In the genomic region with DNA sequence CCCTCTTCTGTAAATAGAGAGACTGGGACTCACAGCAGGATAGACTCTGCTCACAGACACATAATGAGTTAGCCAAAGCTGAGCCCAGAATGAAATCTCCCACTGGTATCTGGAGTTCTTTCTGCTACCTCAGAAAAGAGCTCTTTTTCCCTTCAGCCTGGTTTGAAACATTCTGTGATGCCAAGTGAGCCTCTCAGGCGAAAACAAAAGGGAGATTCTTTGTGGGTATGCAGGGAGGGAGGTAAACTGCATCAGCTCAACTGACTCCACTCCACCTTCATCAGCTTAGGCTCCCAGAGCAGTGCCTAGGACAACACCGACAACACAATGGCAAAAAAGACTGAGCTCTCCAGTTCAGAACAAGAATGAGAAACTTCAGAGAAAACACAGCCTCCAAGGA, we compare ENCODE assay signal across 18 cellular contexts. TPM values are rescaled to one million over a fixed set of nuclear protein-coding genes. Genes with fewer than 3 reads are reported as not detected.
A peak's percentile ranks its signal among the peaks of the same experiment; 100 is the strongest.
DNase-seq lines count a peak whose midpoint lies in the region; ATAC-seq and TF ChIP-seq lines count a peak whose summit lies in the region.
"Had no signal": no experiment of that assay in that cellular context is flagged by ENCODE, and none has a peak within 500 bp of the region (broad histone marks: within the 10 kb centered on the region; RNA-seq: fewer than 3 reads in every experiment).

No MANE protein-coding gene starts in this region.

- H3K4me1 Mint-ChIP-seq in activated naive CD4-positive, alpha-beta T cell treated with anti-CD3 and anti-CD28 coated beads, Interleukin-2, amount 50 U/mL, for 24 hours: peaks cover 13% of the 10 kb centered on the region
- peaks cover 19% of the 10 kb centered on the region for H3K4me1 Mint-ChIP-seq in activated naive CD4-positive, alpha-beta T cell treated with anti-CD3 and anti-CD28 coated beads for 36 hours (ENCODE audit: low read depth)
- no peaks in the 10 kb centered on the region for H3K4me1 Mint-ChIP-seq in brain
- H3K4me1 Mint-ChIP-seq in memory B cell: no peaks in the 10 kb centered on the region
- H3K4me1 Mint-ChIP-seq: CD4-positive, CD25-positive, alpha-beta regulatory T cell had no signal

- no peak for TF ChIP-seq CTCF in brain (conservative IDR thresholded peaks at IDR 0.05)

- no peak overlapping the region for H3K4me3 Mint-ChIP-seq in activated naive CD4-positive, alpha-beta T cell treated with anti-CD3 and anti-CD28 coated beads, Interleukin-2, amount 50 U/mL, for 24 hours
- no peak overlapping the region for H3K4me3 Mint-ChIP-seq in activated naive CD4-positive, alpha-beta T cell treated with anti-CD3 and anti-CD28 coated beads for 36 hours
- no peak overlapping the region for H3K4me3 Mint-ChIP-seq in brain
- no peak overlapping the region for H3K4me3 Mint-ChIP-seq in memory B cell
- H3K4me3 Mint-ChIP-seq: CD4-positive, CD25-positive, alpha-beta regulatory T cell had no signal

- intact Hi-C loops in activated naive CD4-positive, alpha-beta T cell treated with anti-CD3 and anti-CD28 coated beads for 36 hours (cut with micrococcal nuclease): no loop called here

- H3K27me3 Mint-ChIP-seq in activated naive CD4-positive, alpha-beta T cell treated with anti-CD3 and anti-CD28 coated beads, Interleukin-2, amount 50 U/mL, for 24 hours: no peaks in the 10 kb centered on the region
- H3K27me3 Mint-ChIP-seq in activated naive CD4-positive, alpha-beta T cell treated with anti-CD3 and anti-CD28 coated beads for 36 hours (ENCODE audit: low read depth): no peaks in the 10 kb centered on the region
- no peaks in the 10 kb centered on the region for H3K27me3 Mint-ChIP-seq in brain
- no peaks in the 10 kb centered on the region for H3K27me3 Mint-ChIP-seq in memory B cell
- H3K27me3 Mint-ChIP-seq: CD4-positive, CD25-positive, alpha-beta regulatory T cell had no signal

- no peak for ATAC-seq in memory B cell (ENCODE audit: low read depth)
- ATAC-seq in GM19455 (IDR thresholded peaks at IDR 0.05; ENCODE audit: unreplicated experiment): no peak

- H3K36me3 Mint-ChIP-seq in activated naive CD4-positive, alpha-beta T cell treated with anti-CD3 and anti-CD28 coated beads, Interleukin-2, amount 50 U/mL, for 24 hours: peaks cover 28% of the 10 kb centered on the region
- H3K36me3 Mint-ChIP-seq in activated naive CD4-positive, alpha-beta T cell treated with anti-CD3 and anti-CD28 coated beads for 36 hours (ENCODE audit: low read depth): peaks cover 21% of the 10 kb centered on the region
- H3K36me3 Mint-ChIP-seq in brain (peaks cover 85% of the 10 kb centered on the region), memory B cell (peaks cover 37% of the 10 kb centered on the region)

- H3K27ac ChIP-seq in temporal lobe (ENCODE audit: low read depth, low read length): peak overlapping the region; percentile 88

- no peak for DNase-seq in activated naive CD4-positive, alpha-beta T cell treated with anti-CD3 and anti-CD28 coated beads for 36 hours
- DNase-seq in memory B cell (ENCODE audit: low spot score in 2 of 2): no peak
- no peak for DNase-seq in MV-4-11 (lab: John Stamatoyannopoulos, UW)
- no peak for DNase-seq in NCI-H187 (lab: John Stamatoyannopoulos, UW)
- DNase-seq: AML-193; Calu3; CD4-positive, CD25-positive, alpha-beta regulatory T cell; DMS79; GOT3; NCI-H1048; NCI-H1930; NCI-H2171; NCI-H510A; SHP77 had no signal

- CTCF ChIA-PET in activated naive CD4-positive, alpha-beta T cell treated with anti-CD3 and anti-CD28 coated beads for 36 hours (lab: Charles Lee): interaction anchor here (0.5 to 1.5 kb wide), 3 partner anchors 9 to 388 kb away, joined by 3 to 7 read pairs (median 3); no protein-coding TSS in a partner anchor

- H3K27ac Mint-ChIP-seq in activated naive CD4-positive, alpha-beta T cell treated with anti-CD3 and anti-CD28 coated beads, Interleukin-2, amount 50 U/mL, for 24 hours: peak overlapping the region; percentile 13
- no peak overlapping the region for H3K27ac Mint-ChIP-seq in activated naive CD4-positive, alpha-beta T cell treated with anti-CD3 and anti-CD28 coated beads for 36 hours
- H3K27ac Mint-ChIP-seq in brain: peak overlapping the region in 4 of 5 experiments; percentile 10 to 77 (median 61)
- H3K27ac Mint-ChIP-seq in memory B cell: peak overlapping the region; percentile 19
- H3K27ac Mint-ChIP-seq: CD4-positive, CD25-positive, alpha-beta regulatory T cell had no signal

- no peaks in the 10 kb centered on the region for H3K9me3 Mint-ChIP-seq in activated naive CD4-positive, alpha-beta T cell treated with anti-CD3 and anti-CD28 coated beads, Interleukin-2, amount 50 U/mL, for 24 hours
- H3K9me3 Mint-ChIP-seq in activated naive CD4-positive, alpha-beta T cell treated with anti-CD3 and anti-CD28 coated beads for 36 hours: no peaks in the 10 kb centered on the region
- no peaks in the 10 kb centered on the region for H3K9me3 Mint-ChIP-seq in brain
- H3K9me3 Mint-ChIP-seq in memory B cell: no peaks in the 10 kb centered on the region

RNA-seq across cellular contexts. Expression of a gene that starts 55.1 kb away (rescaled TPM):
- total RNA-seq in activated naive CD4-positive, alpha-beta T cell treated with anti-CD3 and anti-CD28 coated beads for 36 hours: under 1 TPM; 0.17 to 0.31 TPM
- 1.1 TPM for polyA plus RNA-seq in brain (ENCODE audit: insufficient read depth, low read depth, low replicate concordance)
- total RNA-seq in temporal lobe: 3.9 TPM
- total RNA-seq: Calu3; CD4-positive, CD25-positive, alpha-beta regulatory T cell had no signal
- polyA plus RNA-seq: CD4-positive, CD25-positive, alpha-beta regulatory T cell had no signal
